Comparison of ENCODE assay signal across 10 cellular contexts in genomic region chr2:26978061-26978596, GRCh38. TPM values are rescaled to one million over a fixed set of nuclear protein-coding genes. Genes with fewer than 3 reads are reported as not detected.
DNase-seq lines count a peak whose midpoint lies in the region.
"Had no signal": no experiment of that assay in that cellular context is flagged by ENCODE, and none has a peak within 500 bp of the region (broad histone marks: within the 10 kb centered on the region; RNA-seq: fewer than 3 reads in every experiment).

No MANE protein-coding gene starts in this region.

- DNase-seq in DMS79 treated with DMSO at 0.1 percent for 48 hours (lab: John Stamatoyannopoulos, UW) (peak; percentile 76), NCI-H2107 (lab: John Stamatoyannopoulos, UW) (peak; percentile 14), astrocyte of the hippocampus (ENCODE audit: low read depth, low spot score) (peak; percentile 12), myocyte (ENCODE audit: low read depth) (peak; percentile 60), NCI-H2227 (lab: John Stamatoyannopoulos, UW; ENCODE audit: unreplicated experiment) (no peak), HAP-1 (ENCODE audit: low spot score in 2 of 2) (no peak), activated gamma-delta T cell treated with Interleukin-2 at 50 U/mL for 16 hours (no peak), germinal center (ENCODE audit: low spot score) (no peak)
- DNase-seq: activated CD8-positive, alpha-beta memory T cell treated with anti-CD3 and anti-CD28 coated beads, Interleukin-2, amount 50 U/mL, for 48 hours had no signal

- H3K4me3 ChIP-seq in HAP-1, result no peak overlapping the region
- H3K4me3 ChIP-seq: ascending aorta had no signal

- no peaks in the 10 kb centered on the region for H3K27me3 ChIP-seq in HAP-1 (ENCODE audit: low read depth)
- H3K27me3 ChIP-seq: ascending aorta had no signal

- H3K36me3 ChIP-seq in HAP-1 (replicated peaks), result no peaks in the 10 kb centered on the region
- H3K36me3 ChIP-seq: ascending aorta had no signal

- no peaks in the 10 kb centered on the region for H3K9me3 ChIP-seq in HAP-1
- H3K9me3 ChIP-seq: ascending aorta had no signal

- in situ Hi-C loops in HAP-1 (cut with MboI; ENCODE audit: low sequenced_read_pairs), result no loop called here

- no peaks in the 10 kb centered on the region for H3K4me1 ChIP-seq in HAP-1
- H3K4me1 ChIP-seq: ascending aorta had no signal

RNA-seq across cellular contexts. Expression of gene MAPRE3, which starts 7.7 kb away (rescaled TPM):
- total RNA-seq in myocyte, result 59.8 and 68.3 TPM in 2 replicates
- polyA plus RNA-seq in myocyte (2012), result 203 TPM

RNA-seq across cellular contexts. Expression of gene TMEM214, which starts 54.6 kb away (rescaled TPM):
- total RNA-seq in myocyte, result 78.4 and 103 TPM in 2 replicates
- polyA plus RNA-seq in myocyte (2012), result 126 TPM

Comparison
In these comparisons a context has a peak if more than half of its experiments do, and no peak if none do; other contexts are left out.
1. DNase-seq: peak in DMS79 treated with DMSO at 0.1 percent for 48 hours (single experiment), NCI-H2107 (single experiment), astrocyte of the hippocampus (single experiment) and myocyte (single experiment); none in NCI-H2227 (single experiment), HAP-1 (0 of 2), activated gamma-delta T cell treated with Interleukin-2 at 50 U/mL for 16 hours (single experiment) and germinal center (single experiment).